ENCODE assay signal across 8 cellular contexts in the genomic region with DNA sequence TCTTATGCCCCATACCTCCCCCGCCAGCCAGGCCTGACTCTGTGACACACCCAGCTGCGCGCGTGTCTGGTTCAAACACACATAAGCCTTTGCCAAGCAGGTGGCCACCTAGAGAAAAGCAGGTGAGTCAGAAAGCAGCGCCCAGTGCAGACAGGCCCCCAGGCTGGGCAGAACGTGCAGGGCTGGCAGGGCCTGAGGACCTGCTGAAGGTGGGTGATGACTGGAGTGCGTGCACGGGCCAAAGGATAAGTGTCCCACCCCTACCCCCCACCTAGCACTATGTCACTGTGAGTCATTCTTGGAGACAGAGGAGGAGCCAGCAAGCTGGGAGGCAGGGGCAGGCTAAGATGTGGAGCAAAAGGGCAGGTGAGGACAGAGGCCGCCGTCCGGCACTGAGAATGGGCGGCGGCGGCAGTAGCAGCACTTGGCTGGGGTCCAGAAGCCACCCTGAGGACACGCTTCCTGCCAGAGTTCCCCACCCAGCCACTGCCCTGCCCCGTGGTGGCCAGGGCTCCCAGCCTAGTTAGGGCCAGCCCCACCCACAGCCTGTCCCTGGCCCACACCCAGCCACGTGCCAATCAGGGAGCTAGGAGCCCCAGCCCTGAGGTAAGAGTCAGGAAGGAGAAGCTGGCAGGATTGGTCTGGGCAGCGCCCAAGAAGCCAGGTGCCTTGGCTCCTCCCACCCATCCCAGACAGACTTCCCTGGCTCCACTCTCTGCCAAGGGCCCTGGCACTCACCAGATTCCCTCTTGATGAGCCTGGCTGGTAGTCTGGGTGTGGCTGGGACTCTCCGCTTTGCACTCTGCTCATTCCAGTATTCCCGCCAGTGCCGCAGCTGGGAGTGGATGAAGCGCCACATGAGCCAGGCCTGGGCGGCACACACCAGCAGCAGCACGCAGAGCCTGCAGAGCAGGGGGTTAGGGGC.
DNase-seq lines count a peak whose midpoint lies in the region; TF ChIP-seq lines count a peak whose summit lies in the region.

No MANE protein-coding gene starts in this region.

- H3K9me3 Mint-ChIP-seq in nephron progenitor cell = no peaks in the 10 kb centered on the region

- no peak overlapping the region; the same call in 1 of the 2 replicates for H3K4me3 ChIP-seq in HEK293 (ENCODE audit: low read depth, low read length)
- no peak overlapping the region for H3K4me3 ChIP-seq in OCI-LY1 (ENCODE audit: low read depth, low read length, poor library complexity, severe bottlenecking)
- H3K4me3 ChIP-seq in epithelial cell of proximal tubule (ENCODE audit: low read depth, low read length) = peak overlapping the region; percentile 14

- peak overlapping the region; percentile 25; the same call in 1 of the 2 replicates for H3K4me2 ChIP-seq in OCI-LY1 (ENCODE audit: low read length)

- peak overlapping the region; percentile 65 for H3K27ac ChIP-seq in HEK293 (ENCODE audit: extremely low read depth, low read depth, low read length)
- H3K27ac ChIP-seq in OCI-LY1 (ENCODE audit: low read depth, low read length, poor library complexity, severe bottlenecking) = peak overlapping the region; percentile 86

- peaks cover 35% of the 10 kb centered on the region for H3K36me3 Mint-ChIP-seq in nephron progenitor cell (ENCODE audit: low read depth)

- no peak overlapping the region for H3K4me3 Mint-ChIP-seq in nephron progenitor cell

- no peak overlapping the region for H2AFZ ChIP-seq in OCI-LY1 (ENCODE audit: low read length)

- peaks cover 8% of the 10 kb centered on the region for H3K4me1 ChIP-seq in HEK293 (ENCODE audit: control insufficient read depth, insufficient read depth, low read length)
- peaks cover 68% of the 10 kb centered on the region for H3K4me1 ChIP-seq in OCI-LY1 (ENCODE audit: insufficient read depth, low read length, severe bottlenecking)

- H3K4me1 Mint-ChIP-seq in nephron progenitor cell = peaks cover 13% of the 10 kb centered on the region

- no peaks in the 10 kb centered on the region for H3K27me3 Mint-ChIP-seq in nephron progenitor cell (ENCODE audit: low read depth, poor library complexity)

- H3K9me3 ChIP-seq in HEK293 (ENCODE audit: control insufficient read depth, insufficient read depth, low read depth, low read length) = no peaks in the 10 kb centered on the region
- H3K9me3 ChIP-seq in OCI-LY1 (ENCODE audit: low read length) = no peaks in the 10 kb centered on the region

- peak overlapping the region; percentile 48 for H3K27ac Mint-ChIP-seq in nephron progenitor cell

- H3K9me2 ChIP-seq in OCI-LY1 (ENCODE audit: low read depth, low read length) = no peaks in the 10 kb centered on the region

- CTCF ChIA-PET in HEK293 (lab: Yijun Ruan, JAX) = interaction anchor here (0.7 to 2.7 kb wide), 12 partner anchors 11 to 168 kb away, joined by 3 to 15 read pairs (median 4); no protein-coding TSS in a partner anchor

- H3K27me3 ChIP-seq in OCI-LY1 (ENCODE audit: insufficient read depth, low read length) = no peaks in the 10 kb centered on the region

- POLR2A ChIA-PET in HEK293 (lab: Yijun Ruan, JAX) = interaction anchor here (0.6 to 1.9 kb wide), 19 partner anchors 11 to 491 kb away, joined by 3 to 17 read pairs (median 4); a partner anchor contains a TSS

- H3K36me3 ChIP-seq in HEK293 (ENCODE audit: control insufficient read depth in 2 of 2, insufficient read depth in 1 of 2, low read length in 2 of 2) = peaks cover 0 to 40% of the 10 kb centered on the region in 2 experiments; a peak in 1 of 3 replicates
- H3K36me3 ChIP-seq in OCI-LY1 (ENCODE audit: insufficient read depth, low read length) = peaks cover 59% of the 10 kb centered on the region

- peak overlapping the region; percentile 31; the same call in 1 of the 2 replicates for H3K9ac ChIP-seq in OCI-LY1 (ENCODE audit: low read length)

- peak; percentile 74 for DNase-seq in epithelial cell of proximal tubule (ENCODE audit: low read depth)
- no peak for DNase-seq in nephron progenitor cell
- DNase-seq in NOMO-1 treated with DMSO at 0.1 percent for 48 hours (lab: John Stamatoyannopoulos, UW; ENCODE audit: unreplicated experiment) = no peak
- DNase-seq in NCI-H1694 (lab: John Stamatoyannopoulos, UW) = no peak
- no peak for DNase-seq in SK-N-DZ (ENCODE audit: low spot score)
- DNase-seq in activated gamma-delta T cell (lab: John Stamatoyannopoulos, UW) = no peak

- H4K20me1 ChIP-seq in OCI-LY1 (ENCODE audit: insufficient read depth, low read length) = no peaks in the 10 kb centered on the region

- no peaks in the 10 kb centered on the region; the same call in 1 of the 2 replicates for H3F3A ChIP-seq in OCI-LY1 (ENCODE audit: insufficient read depth, low read length)

- no peaks in the 10 kb centered on the region for H3K79me2 ChIP-seq in OCI-LY1 (ENCODE audit: insufficient read depth, low read length)

- TF ChIP-seq CTCF in HEK293 (tag by site-specific recombination; IDR thresholded peaks at IDR 0.05) = no peak
- no peak for TF ChIP-seq CTCF in OCI-LY1 (IDR thresholded peaks at IDR 0.05; ENCODE audit: low read length)
- no peak for TF ChIP-seq CTCF in epithelial cell of proximal tubule (conservative IDR thresholded peaks at IDR 0.05; ENCODE audit: low read depth, low read length)
- TF ChIP-seq CTCF in nephron progenitor cell (IDR thresholded peaks at IDR 0.05) = no peak

TF ChIP-seq in HEK293, 187 proteins besides CTCF, POLR2A, EP300 and RAD21 (continues in another document):
- TF ChIP-seq KLF7 (tag by site-specific recombination; IDR thresholded peaks at IDR 0.05; ENCODE audit: borderline replicate concordance) (peak; percentile 85), ZNF548 (tag by site-specific recombination; IDR thresholded peaks at IDR 0.05) (no peak), ZNF785 (tag by site-specific recombination; IDR thresholded peaks at IDR 0.05) (no peak), KLF16 (tag by site-specific recombination; IDR thresholded peaks at IDR 0.05) (peak; percentile 84), ZNF596 (tag by site-specific recombination; IDR thresholded peaks at IDR 0.05) (no peak), ZBTB48 (tag by site-specific recombination; IDR thresholded peaks at IDR 0.05) (peak; percentile 80), KLF9 (tag by site-specific recombination; IDR thresholded peaks at IDR 0.05; ENCODE audit: low read depth) (peak; percentile 66), ZNF366 (tag by site-specific recombination; conservative IDR thresholded peaks at IDR 0.05) (peak; percentile 88), ZNF169 (tag by site-specific recombination; IDR thresholded peaks at IDR 0.05) (no peak), GFI1B (tag by site-specific recombination; IDR thresholded peaks at IDR 0.05) (no peak), ZNF514 (tag by site-specific recombination; IDR thresholded peaks at IDR 0.05) (no peak), ZNF394 (tag by site-specific recombination; IDR thresholded peaks at IDR 0.05; ENCODE audit: borderline replicate concordance) (peak; percentile 85), OSR2 (tag by site-specific recombination; IDR thresholded peaks at IDR 0.05) (peak; percentile 93), SETDB1 (IDR thresholded peaks at IDR 0.05; ENCODE audit: insufficient read length, low read length) (no peak), ZNF184 (tag by site-specific recombination; IDR thresholded peaks at IDR 0.05) (no peak), ZNF610 (tag by site-specific recombination; IDR thresholded peaks at IDR 0.05; ENCODE audit: borderline replicate concordance) (no peak), ZBTB7A (tag by site-specific recombination; IDR thresholded peaks at IDR 0.05; ENCODE audit: low read depth) (0 out of 2 replicates have a peak, but pooled peaks have one; percentile 9), ZXDB (tag by site-specific recombination; IDR thresholded peaks at IDR 0.05) (peak; percentile 73), ZEB2 (tag by site-specific recombination; IDR thresholded peaks at IDR 0.05) (peak; percentile 85), BCL11A (tag by site-specific recombination; IDR thresholded peaks at IDR 0.05; ENCODE audit: low read depth) (peak; percentile 54; the same call in 1 of the 2 replicates), ZNF302 (tag by site-specific recombination; IDR thresholded peaks at IDR 0.05; ENCODE audit: low read depth) (no peak), ZNF501 (tag by site-specific recombination; IDR thresholded peaks at IDR 0.05) (peak; percentile 73), ZNF791 (tag by site-specific recombination; IDR thresholded peaks at IDR 0.05) (no peak), PRDM1 (tag by site-specific recombination; IDR thresholded peaks at IDR 0.05) (no peak), ZNF629 (tag by site-specific recombination; IDR thresholded peaks at IDR 0.05) (peak; percentile 89), ZNF776 (tag by site-specific recombination; IDR thresholded peaks at IDR 0.05; ENCODE audit: borderline replicate concordance) (no peak), KLF8 (tag by site-specific recombination; IDR thresholded peaks at IDR 0.05) (peak; percentile 81), ZNF624 (tag by site-specific recombination; IDR thresholded peaks at IDR 0.05) (no peak), SP7 (tag by site-specific recombination; IDR thresholded peaks at IDR 0.05) (peak; percentile 90)
- TF ChIP-seq, protein P1, sequence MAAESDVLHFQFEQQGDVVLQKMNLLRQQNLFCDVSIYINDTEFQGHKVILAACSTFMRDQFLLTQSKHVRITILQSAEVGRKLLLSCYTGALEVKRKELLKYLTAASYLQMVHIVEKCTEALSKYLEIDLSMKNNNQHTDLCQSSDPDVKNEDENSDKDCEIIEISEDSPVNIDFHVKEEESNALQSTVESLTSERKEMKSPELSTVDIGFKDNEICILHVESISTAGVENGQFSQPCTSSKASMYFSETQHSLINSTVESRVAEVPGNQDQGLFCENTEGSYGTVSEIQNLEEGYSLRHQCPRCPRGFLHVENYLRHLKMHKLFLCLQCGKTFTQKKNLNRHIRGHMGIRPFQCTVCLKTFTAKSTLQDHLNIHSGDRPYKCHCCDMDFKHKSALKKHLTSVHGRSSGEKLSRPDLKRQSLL (tag by site-specific recombination; IDR thresholded peaks at IDR 0.05) = no peak
- TF ChIP-seq, protein P2, sequence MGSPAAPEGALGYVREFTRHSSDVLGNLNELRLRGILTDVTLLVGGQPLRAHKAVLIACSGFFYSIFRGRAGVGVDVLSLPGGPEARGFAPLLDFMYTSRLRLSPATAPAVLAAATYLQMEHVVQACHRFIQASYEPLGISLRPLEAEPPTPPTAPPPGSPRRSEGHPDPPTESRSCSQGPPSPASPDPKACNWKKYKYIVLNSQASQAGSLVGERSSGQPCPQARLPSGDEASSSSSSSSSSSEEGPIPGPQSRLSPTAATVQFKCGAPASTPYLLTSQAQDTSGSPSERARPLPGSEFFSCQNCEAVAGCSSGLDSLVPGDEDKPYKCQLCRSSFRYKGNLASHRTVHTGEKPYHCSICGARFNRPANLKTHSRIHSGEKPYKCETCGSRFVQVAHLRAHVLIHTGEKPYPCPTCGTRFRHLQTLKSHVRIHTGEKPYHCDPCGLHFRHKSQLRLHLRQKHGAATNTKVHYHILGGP (tag by site-specific recombination; IDR thresholded peaks at IDR 0.05) = no peak
